ENCODE assay signal across 20 cellular contexts in the genomic region with DNA sequence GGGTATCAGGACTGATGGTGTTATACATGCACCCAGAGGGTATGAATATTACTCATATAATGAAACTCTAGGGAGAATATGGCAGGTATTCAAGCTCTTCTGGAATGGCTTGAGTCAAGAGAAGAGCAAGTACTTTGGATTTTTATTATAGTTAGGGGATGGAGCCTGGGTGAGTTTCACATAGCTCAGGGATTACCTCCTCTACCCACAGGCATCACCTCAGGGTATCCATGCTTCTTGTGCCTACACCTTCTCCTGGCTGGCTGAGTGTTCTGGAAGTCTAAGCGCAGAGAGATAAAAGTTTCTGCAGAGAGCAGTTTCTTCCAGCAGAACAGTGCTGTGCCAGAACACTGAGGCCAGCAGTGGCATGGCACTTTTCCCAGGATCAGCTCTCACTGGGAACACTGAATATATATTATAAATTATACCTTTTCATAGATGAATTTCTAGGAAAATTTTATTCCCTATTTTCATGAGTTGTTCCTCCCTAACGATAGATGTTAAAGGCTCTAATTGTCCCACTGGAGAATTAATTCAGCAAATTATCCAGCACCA.
DNase-seq lines count a peak whose midpoint lies in the region; ATAC-seq and TF ChIP-seq lines count a peak whose summit lies in the region.
"Had no signal": no experiment of that assay in that cellular context is flagged by ENCODE, and none has a peak within 500 bp of the region (broad histone marks: within the 10 kb centered on the region; RNA-seq: fewer than 3 reads in every experiment).

No MANE protein-coding gene starts in this region.

- no peak overlapping the region for H3K9ac ChIP-seq in IMR-90 (ENCODE audit: low read depth, low read length)

- WGBS in IMR-90 (ENCODE audit: extremely low coverage in 2 of 2, insufficient read length in 1 of 2), 2 experiments, result no CpG with 5 or more reads among the region's 2 CpGs

- in situ Hi-C loops in IMR-90 (cut with MboI; ENCODE audit: low sequenced_read_pairs), result loop anchor here (25.0 kb wide), 1 partner anchor 915 kb away; no protein-coding TSS in a partner anchor

- H2AFZ ChIP-seq in IMR-90 (replicated peaks; ENCODE audit: low read length, poor library complexity), result peak overlapping the region; percentile 56

- DNase-seq in AG10803 (ENCODE audit: low read depth) (peak; percentile 71), IMR-90 (peak; percentile 53), amniotic epithelial cell (ENCODE audit: low read depth) (peak; percentile 5), iris pigment epithelial cell (ENCODE audit: low read depth) (peak; percentile 14), GM19238 (ENCODE audit: insufficient read length, low spot score) (no peak), germinal center (ENCODE audit: low spot score) (no peak)
- DNase-seq in activated CD4-positive, alpha-beta T cell treated with anti-CD3 and anti-CD28 coated beads, Interleukin-2, amount 50 U/mL, for 48 hours, result no peak
- DNase-seq: activated CD8-positive, alpha-beta T cell treated with anti-CD3 and anti-CD28 coated beads, Interleukin-2, amount 10 ng/mL, durations not matched to agents 7 days and 5 days; activated T-cell treated with anti-CD3 and anti-CD28 coated beads for 4 hours; glutamatergic neuron; H9; kidney glomerular epithelial cell; NCI-H446 treated with DMSO at 0.1 percent for 48 hours; pancreas; RPMI8226; T-helper 17 cell had no signal

- H2BK15ac ChIP-seq in IMR-90 (ENCODE audit: low read depth, low read length), result peak overlapping the region; percentile 88; the same call in 1 of the 3 replicates

- POLR2A ChIA-PET in IMR-90 (lab: Charles Lee; ENCODE audit: unreplicated experiment), result no interaction called here

- H2AK9ac ChIP-seq in IMR-90 (replicated peaks; ENCODE audit: low read depth, low read length, poor library complexity), result peak overlapping the region; percentile 11

- H2AK5ac ChIP-seq in IMR-90 (ENCODE audit: low read depth, low read length), result 0 out of 2 replicates have a peak overlapping the region, but pooled peaks have one; percentile 9

- TF ChIP-seq CTCF in AG10803 (conservative IDR thresholded peaks at IDR 0.05; ENCODE audit: low read length) (no peak), IMR-90 (conservative IDR thresholded peaks at IDR 0.05; ENCODE audit: low read depth, low read length) (no peak)

- peaks cover 6% of the 10 kb centered on the region; the same call in 1 of the 2 replicates for H3K9me1 ChIP-seq in IMR-90 (ENCODE audit: insufficient read depth, low read length)

- no peak overlapping the region for H3K27ac ChIP-seq in IMR-90 (ENCODE audit: insufficient read depth, low read length)
- H3K27ac ChIP-seq: C4-2B, pancreas had no signal

- CTCF ChIA-PET in IMR-90 (lab: Yijun Ruan, JAX), result interaction anchor here (0.6 to 1.7 kb wide), 2 partner anchors 10 to 762 kb away, joined by 3 to 5 read pairs; no protein-coding TSS in a partner anchor

- peak overlapping the region; percentile 74 for H2BK120ac ChIP-seq in IMR-90 (ENCODE audit: low read depth, low read length)

- H2BK5ac ChIP-seq in IMR-90 (ENCODE audit: low read depth, low read length, poor library complexity, severe bottlenecking), result peak overlapping the region; percentile 82

- H3K23ac ChIP-seq in IMR-90 (ENCODE audit: low read depth, low read length), result no peak overlapping the region

- TF ChIP-seq POLR2A in IMR-90 (IDR thresholded peaks at IDR 0.05; ENCODE audit: low read depth, low read length), result no peak

- dilution Hi-C loops in IMR-90 (cut with HindIII; ENCODE audit: low sequenced_read_pairs, unreplicated experiment), result no loop called here

- H3K14ac ChIP-seq in IMR-90 (replicated peaks; ENCODE audit: low read depth, low read length), result peak overlapping the region; percentile 44; the same call in 1 of the 2 replicates

- no peak overlapping the region for H4K5ac ChIP-seq in IMR-90 (ENCODE audit: low read depth, low read length)

- H3K4me2 ChIP-seq in IMR-90 (ENCODE audit: low read depth, low read length), result no peak overlapping the region

- H3K4me3 ChIP-seq in AG10803 (ENCODE audit: low read length) (no peak overlapping the region), IMR-90 (ENCODE audit: insufficient read depth, low read depth, low read length) (no peak overlapping the region)
- H3K4me3 ChIP-seq: dorsolateral prefrontal cortex, lung, pancreas had no signal

- H3K9me3 ChIP-seq in IMR-90 (ENCODE audit: control insufficient read depth, insufficient read depth, low read length), result no peaks in the 10 kb centered on the region
- H3K9me3 ChIP-seq: pancreas had no signal

- H2BK20ac ChIP-seq in IMR-90 (ENCODE audit: low read depth, low read length), result peak overlapping the region; percentile 59

- no peak overlapping the region for H3K56ac ChIP-seq in IMR-90 (ENCODE audit: extremely low read depth, insufficient read depth, low read length)

- no peaks in the 10 kb centered on the region for H3K36me3 ChIP-seq in IMR-90 (ENCODE audit: control insufficient read depth, insufficient read depth, low read length)
- H3K36me3 ChIP-seq: pancreas had no signal

- H3K4me1 ChIP-seq in IMR-90 (ENCODE audit: control insufficient read depth, insufficient read depth, low read length), result peaks cover 12% of the 10 kb centered on the region

- H4K20me1 ChIP-seq in IMR-90 (ENCODE audit: insufficient read depth, low read length), result no peaks in the 10 kb centered on the region

- H3K4ac ChIP-seq in IMR-90 (ENCODE audit: low read depth, low read length), result peak overlapping the region; percentile 36

- no peak overlapping the region; a peak in 1 of 4 replicates for H4K8ac ChIP-seq in IMR-90 (ENCODE audit: low read depth in 2 of 2, low read length in 2 of 2)

- H4K91ac ChIP-seq in IMR-90 (ENCODE audit: insufficient read depth, low read depth, low read length), result peak overlapping the region; percentile 35; the same call in 1 of the 2 replicates

- no peaks in the 10 kb centered on the region for H3K27me3 ChIP-seq in IMR-90 (ENCODE audit: control insufficient read depth, insufficient read depth, low read length)
- H3K27me3 ChIP-seq: dorsolateral prefrontal cortex, pancreas had no signal

- H3K18ac ChIP-seq in IMR-90 (ENCODE audit: low read depth, low read length), result peak overlapping the region; percentile 24; the same call in 1 of the 2 replicates

- TF ChIP-seq RAD21 in IMR-90 (IDR thresholded peaks at IDR 0.05; ENCODE audit: low read length), result no peak

- H3K79me1 ChIP-seq in IMR-90 (ENCODE audit: low read depth in 1 of 2, low read length in 2 of 2), result no peaks in the 10 kb centered on the region

- ATAC-seq in IMR-90 (ENCODE audit: low read depth) (peak; percentile 8; the same call in 1 of the 2 replicates), GM21447 (IDR thresholded peaks at IDR 0.05; ENCODE audit: unreplicated experiment) (no peak)
- ATAC-seq: activated CD8-positive, alpha-beta T cell treated with anti-CD3 and anti-CD28 coated beads, Interleukin-2, amount 10 ng/mL, durations not matched to agents 7 days and 5 days; pancreas; T-helper 17 cell had no signal

- intact Hi-C loops in IMR-90 (cut with micrococcal nuclease), result no loop called here

- BruUV-seq in IMR-90 (replicated peaks; lab: Mats Ljungman, UMichigan), result no TSS peak

TF ChIP-seq in IMR-90, 13 proteins besides CTCF, POLR2A, EP300 and RAD21:
- TF ChIP-seq MAFK (IDR thresholded peaks at IDR 0.05; ENCODE audit: low read depth, low read length) (no peak), RFX5 (IDR thresholded peaks at IDR 0.05; ENCODE audit: low read depth, low read length) (no peak), RCOR1 (IDR thresholded peaks at IDR 0.05; ENCODE audit: insufficient replicate concordance, low read length) (no peak), MXI1 (IDR thresholded peaks at IDR 0.05; ENCODE audit: borderline replicate concordance, low read depth, low read length) (no peak), NFE2L2 (IDR thresholded peaks at IDR 0.05; ENCODE audit: low read depth, low read length) (no peak), FOS (IDR thresholded peaks at IDR 0.05; ENCODE audit: low read depth, low read length) (no peak), MAZ (IDR thresholded peaks at IDR 0.05; ENCODE audit: borderline replicate concordance, low read depth, low read length) (no peak), CEBPB (IDR thresholded peaks at IDR 0.05; ENCODE audit: low read depth, low read length) (no peak), CHD1 (IDR thresholded peaks at IDR 0.05; ENCODE audit: low read depth, low read length) (no peak), BHLHE40 (IDR thresholded peaks at IDR 0.05; ENCODE audit: low read depth, low read length) (no peak), SMC3 (IDR thresholded peaks at IDR 0.05; ENCODE audit: low read depth, low read length) (no peak)
- TF ChIP-seq, protein P1, sequence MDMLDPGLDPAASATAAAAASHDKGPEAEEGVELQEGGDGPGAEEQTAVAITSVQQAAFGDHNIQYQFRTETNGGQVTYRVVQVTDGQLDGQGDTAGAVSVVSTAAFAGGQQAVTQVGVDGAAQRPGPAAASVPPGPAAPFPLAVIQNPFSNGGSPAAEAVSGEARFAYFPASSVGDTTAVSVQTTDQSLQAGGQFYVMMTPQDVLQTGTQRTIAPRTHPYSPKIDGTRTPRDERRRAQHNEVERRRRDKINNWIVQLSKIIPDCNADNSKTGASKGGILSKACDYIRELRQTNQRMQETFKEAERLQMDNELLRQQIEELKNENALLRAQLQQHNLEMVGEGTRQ (IDR thresholded peaks at IDR 0.05; ENCODE audit: low read depth, low read length), result no peak
- TF ChIP-seq, protein P2, sequence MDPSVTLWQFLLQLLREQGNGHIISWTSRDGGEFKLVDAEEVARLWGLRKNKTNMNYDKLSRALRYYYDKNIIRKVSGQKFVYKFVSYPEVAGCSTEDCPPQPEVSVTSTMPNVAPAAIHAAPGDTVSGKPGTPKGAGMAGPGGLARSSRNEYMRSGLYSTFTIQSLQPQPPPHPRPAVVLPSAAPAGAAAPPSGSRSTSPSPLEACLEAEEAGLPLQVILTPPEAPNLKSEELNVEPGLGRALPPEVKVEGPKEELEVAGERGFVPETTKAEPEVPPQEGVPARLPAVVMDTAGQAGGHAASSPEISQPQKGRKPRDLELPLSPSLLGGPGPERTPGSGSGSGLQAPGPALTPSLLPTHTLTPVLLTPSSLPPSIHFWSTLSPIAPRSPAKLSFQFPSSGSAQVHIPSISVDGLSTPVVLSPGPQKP (IDR thresholded peaks at IDR 0.05; ENCODE audit: borderline replicate concordance, low read depth, low read length), result no peak

Comparison
In these comparisons a context has a peak if more than half of its experiments do, and no peak if none do; other contexts are left out.
1. DNase-seq: peak in AG10803 (single experiment), IMR-90 (single experiment), amniotic epithelial cell (single experiment) and iris pigment epithelial cell (single experiment); none in GM19238 (single experiment), activated CD4-positive, alpha-beta T cell treated with anti-CD3 and anti-CD28 coated beads, Interleukin-2, amount 50 U/mL, for 48 hours (0 of 2) and germinal center (single experiment).